In genomic region chr7:37812231-37812630, GRCh38 we compare ENCODE assay signal across 7 cellular contexts. TPM values are rescaled to one million over a fixed set of nuclear protein-coding genes. Genes with fewer than 3 reads are reported as not detected.
"Had no signal": no experiment of that assay in that cellular context is flagged by ENCODE, and none has a peak within 500 bp of the region (broad histone marks: within the 10 kb centered on the region; RNA-seq: fewer than 3 reads in every experiment).

No MANE protein-coding gene starts in this region.

RNA-seq across cellular contexts. Expression of gene NME8, which starts 36.2 kb away (rescaled TPM):
- total RNA-seq: M059J, NCI-H460, OCI-LY7, PC-3, Right ventricle myocardium superior, SJSA1 had no signal
- polyA plus RNA-seq: SK-N-SH had no signal
